Comparison of ENCODE assay signal across 10 cellular contexts in genomic region chr4:128386761-128387599, GRCh38.
DNase-seq lines count a peak whose midpoint lies in the region; ATAC-seq, FAIRE-seq and TF ChIP-seq lines count a peak whose summit lies in the region.
"Had no signal": no experiment of that assay in that cellular context is flagged by ENCODE, and none has a peak within 500 bp of the region (broad histone marks: within the 10 kb centered on the region; RNA-seq: fewer than 3 reads in every experiment).

No MANE protein-coding gene starts in this region.

- no peaks in the 10 kb centered on the region for H4K20me1 ChIP-seq in astrocyte (ENCODE audit: insufficient read depth, low read length)

- H3K36me3 ChIP-seq in astrocyte (ENCODE audit: insufficient read depth, low read length), result no peaks in the 10 kb centered on the region

- H3K27me3 ChIP-seq in astrocyte (ENCODE audit: insufficient read depth, low read length), result no peaks in the 10 kb centered on the region

- peak overlapping the region; percentile 73 for H3K4me2 ChIP-seq in astrocyte (ENCODE audit: low read length)

- no peak overlapping the region for H3K4me3 Mint-ChIP-seq in astrocyte (ENCODE audit: unreplicated experiment)
- H3K4me3 Mint-ChIP-seq: dendritic cell treated with granulocyte-macrophage colony-stimulating factor and Interleukin-4, amounts not matched to agents 40 ng/mL and 50 ng/mL, for 4 days had no signal

- peak overlapping the region; percentile 82 for H3K27ac ChIP-seq in astrocyte (ENCODE audit: low read depth, low read length)

- no peaks in the 10 kb centered on the region for H3K27me3 Mint-ChIP-seq in astrocyte (ENCODE audit: low read depth, unreplicated experiment)
- H3K27me3 Mint-ChIP-seq: dendritic cell treated with granulocyte-macrophage colony-stimulating factor and Interleukin-4, amounts not matched to agents 40 ng/mL and 50 ng/mL, for 4 days had no signal

- TF ChIP-seq CTCF in astrocyte (IDR thresholded peaks at IDR 0.05; ENCODE audit: insufficient read depth, low read depth, low read length), result no peak

- peak overlapping the region; percentile 57 for H2AFZ ChIP-seq in astrocyte (ENCODE audit: low read depth, low read length)

- H3K4me3 ChIP-seq in astrocyte (ENCODE audit: insufficient read depth, low read depth, low read length) (no peak overlapping the region), skeletal muscle cell (ENCODE audit: low read depth, low read length) (no peak overlapping the region)

- peak overlapping the region; percentile 96 for H3K27ac Mint-ChIP-seq in astrocyte (ENCODE audit: unreplicated experiment)
- H3K27ac Mint-ChIP-seq: dendritic cell treated with granulocyte-macrophage colony-stimulating factor and Interleukin-4, amounts not matched to agents 40 ng/mL and 50 ng/mL, for 4 days had no signal

- H3K9me3 ChIP-seq in astrocyte (ENCODE audit: insufficient read depth, low read depth, low read length), result no peaks in the 10 kb centered on the region

- H3K9ac ChIP-seq in astrocyte (ENCODE audit: low read length), result peak overlapping the region; percentile 63

- peaks cover 72% of the 10 kb centered on the region for H3K4me1 Mint-ChIP-seq in astrocyte (ENCODE audit: low read depth, unreplicated experiment)

- no peak for ATAC-seq in HG03342 (IDR thresholded peaks at IDR 0.05; ENCODE audit: unreplicated experiment)
- no peak for ATAC-seq in GM21825 (IDR thresholded peaks at IDR 0.05; ENCODE audit: unreplicated experiment)

- no peaks in the 10 kb centered on the region for H3K79me2 ChIP-seq in astrocyte (ENCODE audit: insufficient read depth, low read length)

- H3K4me1 ChIP-seq in astrocyte (ENCODE audit: insufficient read depth, low read length), result peaks cover 43% of the 10 kb centered on the region

- no peaks in the 10 kb centered on the region for H3K9me3 Mint-ChIP-seq in astrocyte (ENCODE audit: unreplicated experiment)
- H3K9me3 Mint-ChIP-seq: dendritic cell treated with granulocyte-macrophage colony-stimulating factor and Interleukin-4, amounts not matched to agents 40 ng/mL and 50 ng/mL, for 4 days had no signal

- FAIRE-seq in astrocyte (lab: Jason Lieb, UNC), result peak; percentile 94
- FAIRE-seq: GM18507 had no signal

- peak; percentile 34 to 97 (median 83) for DNase-seq in C1 segment of cervical spinal cord (lab: John Stamatoyannopoulos, UW)
- peak; percentile 97 for DNase-seq in M059J (ENCODE audit: low read depth)
- DNase-seq in astrocyte (ENCODE audit: low read depth), result peak; percentile 98
- DNase-seq in hepatic stellate cell (ENCODE audit: low spot score), result peak; percentile 78
- DNase-seq in skeletal muscle cell (ENCODE audit: low read depth), result peak; percentile 97
- no peak for DNase-seq in T-helper 1 cell

- peaks cover 1% of the 10 kb centered on the region for H3K36me3 Mint-ChIP-seq in astrocyte (ENCODE audit: low read depth, unreplicated experiment)

Comparison
In these comparisons a context has a peak if more than half of its experiments do, and no peak if none do; other contexts are left out.
1. DNase-seq: peak in C1 segment of cervical spinal cord (14 of 14), M059J (single experiment), astrocyte (single experiment), hepatic stellate cell (single experiment) and skeletal muscle cell (single experiment); none in T-helper 1 cell (0 of 5).